19 cellular contexts compared by ENCODE assay signal in the genomic region with DNA sequence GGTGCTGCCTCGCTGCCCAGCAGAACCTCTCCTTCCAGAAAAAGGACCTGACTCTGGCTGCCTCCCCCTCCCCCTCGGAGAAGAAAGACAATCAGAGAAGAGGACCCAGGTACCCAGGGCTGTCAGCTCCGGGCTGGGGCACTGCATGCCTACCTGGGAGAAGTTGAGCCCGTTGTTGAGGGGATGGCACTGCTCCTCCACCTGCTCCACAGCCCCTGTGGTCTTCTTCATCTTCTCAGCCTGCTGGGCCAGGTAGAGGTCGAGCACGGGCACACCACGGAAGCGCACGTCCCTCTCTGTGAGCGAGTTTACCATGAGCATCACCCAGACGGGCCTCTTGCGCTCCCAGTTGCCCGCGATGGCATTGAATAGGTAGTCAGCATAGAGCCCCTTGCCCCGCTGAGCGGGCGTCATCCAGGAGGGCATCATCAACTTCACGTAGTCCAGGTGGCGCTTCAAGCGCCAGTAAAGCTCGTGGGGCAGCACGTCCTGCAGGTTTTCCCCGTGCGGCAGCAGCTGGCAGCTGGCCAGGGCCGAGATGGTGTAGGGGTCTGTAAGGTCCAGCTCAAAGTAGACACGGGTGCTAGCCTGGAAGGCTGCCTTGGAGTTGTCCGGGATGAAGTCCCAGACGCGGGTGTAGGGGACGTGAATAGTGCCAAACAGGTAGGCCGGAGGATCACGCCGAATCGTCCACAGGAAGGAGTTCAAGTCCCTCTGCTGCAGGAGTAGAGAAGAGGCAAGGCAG. TPM values are rescaled to one million over a fixed set of nuclear protein-coding genes. Genes with fewer than 3 reads are reported as not detected.
"Had no signal": no experiment of that assay in that cellular context is flagged by ENCODE, and none has a peak within 500 bp of the region (broad histone marks: within the 10 kb centered on the region; RNA-seq: fewer than 3 reads in every experiment).

No MANE protein-coding gene starts in this region.

- H3K27me3 ChIP-seq: thyroid gland, uterus had no signal

- H3K9me3 ChIP-seq: neutrophil, thyroid gland, uterus had no signal

- H3K9me3 Mint-ChIP-seq: activated CD4-positive, alpha-beta T cell treated with anti-CD3 and anti-CD28 coated beads, Interleukin-2, amount 10 ng/mL, durations not matched to agents 7 days and 5 days; activated naive CD4-positive, alpha-beta T cell treated with anti-CD3 and anti-CD28 coated beads, Interleukin-2, amount 50 U/mL, for 24 hours; activated T-cell treated with anti-CD3 and anti-CD28 coated beads, Interleukin-2, amount 50 U/mL, for 4 hours; dendritic cell treated with granulocyte-macrophage colony-stimulating factor and Interleukin-4, amounts not matched to agents 40 ng/mL and 50 ng/mL, for 4 days; effector memory CD8-positive, alpha-beta T cell had no signal

- H3K36me3 ChIP-seq: neutrophil, thyroid gland, uterus had no signal

- H3K4me1 ChIP-seq: uterus had no signal

- ATAC-seq: activated CD4-positive, CD25-positive, alpha-beta regulatory T cell treated with anti-CD3 and anti-CD28 coated beads, Interleukin-2, amount 50 U/mL, for 24 hours; activated T-cell treated with anti-CD3 and anti-CD28 coated beads, Interleukin-2, amount 50 U/mL, for 4 hours; effector memory CD8-positive, alpha-beta T cell had no signal

- H3K27ac ChIP-seq: neutrophil, thyroid gland, uterus had no signal

- H3K27ac Mint-ChIP-seq: activated CD4-positive, alpha-beta T cell treated with anti-CD3 and anti-CD28 coated beads, Interleukin-2, amount 10 ng/mL, durations not matched to agents 7 days and 5 days; activated naive CD4-positive, alpha-beta T cell treated with anti-CD3 and anti-CD28 coated beads, Interleukin-2, amount 50 U/mL, for 24 hours; dendritic cell treated with granulocyte-macrophage colony-stimulating factor and Interleukin-4, amounts not matched to agents 40 ng/mL and 50 ng/mL, for 4 days; effector memory CD8-positive, alpha-beta T cell had no signal

- H3K4me3 ChIP-seq: lung, thyroid gland, uterus had no signal

- H3K36me3 Mint-ChIP-seq: activated naive CD4-positive, alpha-beta T cell treated with anti-CD3 and anti-CD28 coated beads, Interleukin-2, amount 50 U/mL, for 24 hours had no signal

- DNase-seq: activated CD4-positive, alpha-beta T cell treated with anti-CD3 and anti-CD28 coated beads, Interleukin-2, amount 10 ng/mL, durations not matched to agents 7 days and 5 days; activated CD8-positive, alpha-beta memory T cell treated with anti-CD3 and anti-CD28 coated beads, Interleukin-2, amount 50 U/mL, for 4 hours; activated effector memory CD4-positive, alpha-beta T cell treated with anti-CD3 and anti-CD28 coated beads, Interleukin-2, amount 50 U/mL, for 16 hours; activated T-cell treated with anti-CD3 and anti-CD28 coated beads, Interleukin-2, amount 50 U/mL, for 4 hours; effector memory CD8-positive, alpha-beta T cell; foreskin fibroblast; hippocampal formation; midbrain; stimulated activated CD4-positive, alpha-beta T cell treated with anti-CD3 and anti-CD28 coated beads, Interleukin-12 subunit alpha, Interleukin-12 subunit beta, amount 100 ng/mL, for 4 hours; stimulated activated CD4-positive, alpha-beta T cell treated with anti-CD3 and anti-CD28 coated beads, Interleukin-1b, Interleukin-23, amount 100 ng/mL, for 48 hours; stimulated activated naive CD4-positive, alpha-beta T cell treated with Interleukin-2 at 50 U/mL for 16 hours; thyroid gland; uterus had no signal

- H3K4me3 Mint-ChIP-seq: activated CD4-positive, alpha-beta T cell treated with anti-CD3 and anti-CD28 coated beads, Interleukin-2, amount 10 ng/mL, durations not matched to agents 7 days and 5 days; activated naive CD4-positive, alpha-beta T cell treated with anti-CD3 and anti-CD28 coated beads, Interleukin-2, amount 50 U/mL, for 24 hours; activated T-cell treated with anti-CD3 and anti-CD28 coated beads, Interleukin-2, amount 50 U/mL, for 4 hours; dendritic cell treated with granulocyte-macrophage colony-stimulating factor and Interleukin-4, amounts not matched to agents 40 ng/mL and 50 ng/mL, for 4 days; effector memory CD8-positive, alpha-beta T cell had no signal

RNA-seq across cellular contexts. Expression of a gene that starts 3.1 kb away (rescaled TPM):
- total RNA-seq: activated CD4-positive, alpha-beta T cell treated with anti-CD3 and anti-CD28 coated beads, Interleukin-2, amount 10 ng/mL, durations not matched to agents 7 days and 5 days; activated T-cell treated with anti-CD3 and anti-CD28 coated beads, Interleukin-2, amount 50 U/mL, for 4 hours; T-helper 1 cell treated with Interleukin-12 subunit alpha and Interleukin-12 subunit beta and Interleukin-4 antibody, amounts not matched to agents 30 ng/mL and 1 ng/mL, for 36 hours had no signal
